In genomic region chr1:67659229-67659628, GRCh38 we compare ENCODE assay signal across 18 cellular contexts.
"Had no signal": no experiment of that assay in that cellular context is flagged by ENCODE, and none has a peak within 500 bp of the region (broad histone marks: within the 10 kb centered on the region; RNA-seq: fewer than 3 reads in every experiment).

No MANE protein-coding gene starts in this region.

- DNase-seq: cortex of kidney; dorsolateral prefrontal cortex; effector CD8-positive, alpha-beta T cell; glutamatergic neuron; left ventricle myocardium inferior; mesendoderm; naive thymus-derived CD8-positive, alpha-beta T cell; posterior cingulate gyrus; stimulated activated CD4-positive, alpha-beta T cell treated with anti-CD3 and anti-CD28 coated beads, Interleukin-2, amount 100 ng/mL, for 24 hours; stimulated activated CD4-positive, alpha-beta T cell treated with anti-CD3 and anti-CD28 coated beads, Interleukin-4, amount 100 ng/mL, for 4 hours; stimulated activated naive B cell treated with anti-CD40 and anti-IgM and Interleukin-4, amounts not matched to agents 10 μg/mL and 1 μg/mL and 100 μg/mL, for 72 hours; stimulated activated naive CD8-positive, alpha-beta T cell treated with anti-CD3 and anti-CD28 coated beads, Interleukin-15, amount 100 ng/mL, for 72 hours; transverse colon had no signal

- H3K4me1 ChIP-seq: gastroesophageal sphincter, left ventricle myocardium inferior had no signal

- H3K4me3 ChIP-seq: dorsolateral prefrontal cortex, gastroesophageal sphincter, left ventricle myocardium inferior, lung, skin epidermis, thoracic aorta, transverse colon had no signal

- H3K36me3 ChIP-seq: gastroesophageal sphincter, left ventricle myocardium inferior, thoracic aorta, transverse colon had no signal

- H3K9me3 ChIP-seq: gastroesophageal sphincter, left ventricle myocardium inferior, thoracic aorta, transverse colon had no signal

- ATAC-seq: gastroesophageal sphincter; naive thymus-derived CD8-positive, alpha-beta T cell; sciatic nerve; stimulated activated naive B cell treated with anti-CD40 and anti-IgM and Interleukin-4, amounts not matched to agents 10 μg/mL and 1 μg/mL and 100 μg/mL, for 72 hours; stimulated activated naive CD8-positive, alpha-beta T cell treated with anti-CD3 and anti-CD28 coated beads, Interleukin-15, amount 100 ng/mL, for 72 hours had no signal

- H3K27me3 ChIP-seq: gastroesophageal sphincter, transverse colon had no signal

- H3K27ac ChIP-seq: dorsolateral prefrontal cortex, gastroesophageal sphincter, left ventricle myocardium inferior, skin epidermis, thoracic aorta, transverse colon had no signal
